Comparison of ENCODE assay signal across 11 cellular contexts in the genomic region with DNA sequence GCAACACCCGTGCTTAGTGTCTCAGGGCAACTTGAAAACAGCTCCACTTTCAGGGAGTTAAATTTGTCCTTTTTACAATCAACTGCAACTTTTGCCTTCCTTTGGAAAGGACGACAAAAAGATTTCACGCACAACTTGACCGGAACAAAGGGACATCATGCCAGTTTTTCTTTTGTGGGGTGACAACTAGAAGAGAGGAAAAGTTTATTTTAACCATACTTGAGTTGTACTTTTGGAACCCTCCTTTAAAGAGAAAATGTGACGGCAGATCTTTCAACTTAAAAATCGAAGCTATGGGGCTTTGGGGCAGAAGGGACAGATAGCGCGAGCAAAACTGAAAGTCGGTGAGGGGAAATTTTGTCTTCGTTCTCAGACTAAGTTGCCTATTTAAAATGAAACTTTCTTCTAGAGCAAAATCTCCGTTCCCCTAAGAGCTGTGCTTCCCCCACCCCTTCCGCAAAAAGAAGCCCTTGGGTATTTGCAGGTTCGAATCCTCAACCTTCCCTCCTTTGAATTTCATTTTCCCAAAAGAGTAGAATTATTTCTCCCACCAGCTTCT. TPM values are rescaled to one million over a fixed set of nuclear protein-coding genes. Genes with fewer than 3 reads are reported as not detected.
A peak's percentile ranks its signal among the peaks of the same experiment; 100 is the strongest.
DNase-seq lines count a peak whose midpoint lies in the region; ATAC-seq and TF ChIP-seq lines count a peak whose summit lies in the region.
"Had no signal": no experiment of that assay in that cellular context is flagged by ENCODE, and none has a peak within 500 bp of the region (broad histone marks: within the 10 kb centered on the region; RNA-seq: fewer than 3 reads in every experiment).

No MANE protein-coding gene starts in this region.

- H3K36me3 ChIP-seq in CD4-positive, alpha-beta memory T cell (ENCODE audit: insufficient read depth, low read length) = no peaks in the 10 kb centered on the region
- no peaks in the 10 kb centered on the region for H3K36me3 ChIP-seq in body of pancreas (replicated peaks in 1 of 2; ENCODE audit: insufficient read depth in 1 of 2, low read depth in 2 of 2)
- H3K36me3 ChIP-seq: sigmoid colon had no signal

- H3K9me3 Mint-ChIP-seq in CD4-positive, alpha-beta memory T cell = peaks cover 0 to 60% (median 38%) of the 10 kb centered on the region in 8 donors
- H3K9me3 Mint-ChIP-seq in activated naive CD8-positive, alpha-beta T cell treated with anti-CD3 and anti-CD28 coated beads, Interleukin-2, amount 10 ng/mL, durations not matched to agents 7 days and 5 days = peaks cover 3% of the 10 kb centered on the region
- peaks cover 6 to 58% (median 26%) of the 10 kb centered on the region in 9 donors for H3K9me3 Mint-ChIP-seq in naive thymus-derived CD8-positive, alpha-beta T cell
- H3K9me3 Mint-ChIP-seq: mesothelial cell of epicardium had no signal

- intact Hi-C loops in CD4-positive, alpha-beta memory T cell (cut with micrococcal nuclease) = no loop called here
- intact Hi-C loops in body of pancreas (cut with DNase I) = no loop called here

- H3K4me3 ChIP-seq in CD4-positive, alpha-beta memory T cell (ENCODE audit: low read length in 2 of 2) = no peak overlapping the region
- H3K4me3 ChIP-seq in body of pancreas = no peak overlapping the region

- TF ChIP-seq CTCF in body of pancreas (IDR thresholded peaks at IDR 0.05) = no peak

- peaks cover 10 to 21% (median 16%) of the 10 kb centered on the region in 4 donors for H3K4me1 Mint-ChIP-seq in CD4-positive, alpha-beta memory T cell
- H3K4me1 Mint-ChIP-seq in activated naive CD8-positive, alpha-beta T cell treated with anti-CD3 and anti-CD28 coated beads, Interleukin-2, amount 10 ng/mL, durations not matched to agents 7 days and 5 days = peaks cover 6% of the 10 kb centered on the region
- peaks cover 7 to 28% (median 21%) of the 10 kb centered on the region in 4 donors for H3K4me1 Mint-ChIP-seq in naive thymus-derived CD8-positive, alpha-beta T cell

- H3K27me3 ChIP-seq in CD4-positive, alpha-beta memory T cell (ENCODE audit: insufficient read depth, low read length) = peaks cover 45% of the 10 kb centered on the region
- peaks cover 14 to 63% of the 10 kb centered on the region in 2 donors for H3K27me3 ChIP-seq in body of pancreas

- H3K9me3 ChIP-seq in CD4-positive, alpha-beta memory T cell (ENCODE audit: control insufficient read depth in 1 of 2, low read length in 2 of 2) = no peaks in the 10 kb centered on the region
- H3K9me3 ChIP-seq in body of pancreas = peaks cover 0 to 10% (median 0%) of the 10 kb centered on the region in 3 donors
- H3K9me3 ChIP-seq: Caco-2 had no signal

- peak; percentile 61 for ATAC-seq in GM18868 (IDR thresholded peaks at IDR 0.05; ENCODE audit: unreplicated experiment)
- no peak for ATAC-seq in activated naive CD8-positive, alpha-beta T cell treated with anti-CD3 and anti-CD28 coated beads, Interleukin-2, amount 10 ng/mL, durations not matched to agents 7 days and 5 days (ENCODE audit: low read depth)
- no peak for ATAC-seq in naive thymus-derived CD8-positive, alpha-beta T cell
- ATAC-seq in body of pancreas = no peak

- no peak for DNase-seq in CD4-positive, alpha-beta memory T cell
- no peak for DNase-seq in activated naive CD8-positive, alpha-beta T cell treated with anti-CD3 and anti-CD28 coated beads, Interleukin-2, amount 10 ng/mL, durations not matched to agents 7 days and 5 days
- no peak for DNase-seq in naive thymus-derived CD8-positive, alpha-beta T cell
- DNase-seq in body of pancreas (no peak), HT-29 (ENCODE audit: low spot score) (no peak), COLO829 (ENCODE audit: low spot score) (no peak), globus pallidus (ENCODE audit: low spot score) (no peak)
- DNase-seq: Caco-2, sigmoid colon had no signal

- peaks cover 10% of the 10 kb centered on the region for H3K4me1 ChIP-seq in CD4-positive, alpha-beta memory T cell (ENCODE audit: insufficient read depth, low read length)
- peaks cover 39% of the 10 kb centered on the region for H3K4me1 ChIP-seq in body of pancreas
- H3K4me1 ChIP-seq: Caco-2 had no signal

- WGBS in body of pancreas, 2 donors = 9 to 21% methylated on average over 13 of the region's 13 CpGs

- peak overlapping the region in 7 of 8 donors; percentile 9 to 64 (median 50) for H3K4me3 Mint-ChIP-seq in CD4-positive, alpha-beta memory T cell
- H3K4me3 Mint-ChIP-seq in activated naive CD8-positive, alpha-beta T cell treated with anti-CD3 and anti-CD28 coated beads, Interleukin-2, amount 10 ng/mL, durations not matched to agents 7 days and 5 days = peak overlapping the region; percentile 28
- H3K4me3 Mint-ChIP-seq in naive thymus-derived CD8-positive, alpha-beta T cell = peak overlapping the region; percentile 8 to 72 (median 60)
- H3K4me3 Mint-ChIP-seq: mesothelial cell of epicardium had no signal

- H3K27me3 Mint-ChIP-seq in CD4-positive, alpha-beta memory T cell = peaks cover 57 to 62% of the 10 kb centered on the region in 2 donors
- peaks cover 86% of the 10 kb centered on the region for H3K27me3 Mint-ChIP-seq in activated naive CD8-positive, alpha-beta T cell treated with anti-CD3 and anti-CD28 coated beads, Interleukin-2, amount 10 ng/mL, durations not matched to agents 7 days and 5 days
- H3K27me3 Mint-ChIP-seq in naive thymus-derived CD8-positive, alpha-beta T cell = peaks cover 51 to 90% (median 75%) of the 10 kb centered on the region in 5 donors

- peak overlapping the region in 1 of 7 donors; percentile 62 for H3K27ac Mint-ChIP-seq in CD4-positive, alpha-beta memory T cell
- H3K27ac Mint-ChIP-seq in activated naive CD8-positive, alpha-beta T cell treated with anti-CD3 and anti-CD28 coated beads, Interleukin-2, amount 10 ng/mL, durations not matched to agents 7 days and 5 days = no peak overlapping the region
- H3K27ac Mint-ChIP-seq in naive thymus-derived CD8-positive, alpha-beta T cell = peak overlapping the region in 1 of 10 donors; percentile 83
- H3K27ac Mint-ChIP-seq: mesothelial cell of epicardium had no signal

- POLR2A ChIA-PET in CD4-positive, alpha-beta memory T cell (lab: Charles Lee; ENCODE audit: partially characterized antibody) = no interaction called here
- POLR2A ChIA-PET in activated naive CD8-positive, alpha-beta T cell treated with anti-CD3 and anti-CD28 coated beads, Interleukin-2, amount 10 ng/mL, durations not matched to agents 7 days and 5 days (lab: Charles Lee) = no interaction called here
- POLR2A ChIA-PET in naive thymus-derived CD8-positive, alpha-beta T cell (lab: Charles Lee) = no interaction called here

- peaks cover 0 to 7% of the 10 kb centered on the region in 2 donors for H3K36me3 Mint-ChIP-seq in CD4-positive, alpha-beta memory T cell
- no peaks in the 10 kb centered on the region for H3K36me3 Mint-ChIP-seq in activated naive CD8-positive, alpha-beta T cell treated with anti-CD3 and anti-CD28 coated beads, Interleukin-2, amount 10 ng/mL, durations not matched to agents 7 days and 5 days
- peaks cover 13 to 34% (median 19%) of the 10 kb centered on the region in 3 donors for H3K36me3 Mint-ChIP-seq in naive thymus-derived CD8-positive, alpha-beta T cell
- H3K36me3 Mint-ChIP-seq: mesothelial cell of epicardium had no signal

- TF ChIP-seq POLR2A in body of pancreas (IDR thresholded peaks at IDR 0.05) = no peak

- no peak overlapping the region for H3K27ac ChIP-seq in CD4-positive, alpha-beta memory T cell (ENCODE audit: low read depth, low read length)
- no peak overlapping the region for H3K27ac ChIP-seq in body of pancreas
- H3K27ac ChIP-seq: sigmoid colon had no signal

- CTCF ChIA-PET in CD4-positive, alpha-beta memory T cell (lab: Charles Lee; ENCODE audit: partially characterized antibody) = no interaction called here

RNA-seq across cellular contexts. Expression of a gene that starts 5.5 kb away (rescaled TPM):
- not detected for total RNA-seq in CD4-positive, alpha-beta memory T cell
- not detected for polyA plus RNA-seq in CD4-positive, alpha-beta memory T cell
- not detected for total RNA-seq in activated naive CD8-positive, alpha-beta T cell treated with anti-CD3 and anti-CD28 coated beads, Interleukin-2, amount 10 ng/mL, durations not matched to agents 7 days and 5 days
- not detected for total RNA-seq in naive thymus-derived CD8-positive, alpha-beta T cell
- polyA plus RNA-seq in naive thymus-derived CD8-positive, alpha-beta T cell = not detected
- total RNA-seq in body of pancreas = 1 to 10 TPM; 2.6 to 3.1 TPM
- 6.6 and 8.6 TPM in 2 replicates for total RNA-seq in HT-29 (2014; rRNA removed; shearing (Covaris generic))
